ENCODE assay signal across 17 cellular contexts in the genomic region with DNA sequence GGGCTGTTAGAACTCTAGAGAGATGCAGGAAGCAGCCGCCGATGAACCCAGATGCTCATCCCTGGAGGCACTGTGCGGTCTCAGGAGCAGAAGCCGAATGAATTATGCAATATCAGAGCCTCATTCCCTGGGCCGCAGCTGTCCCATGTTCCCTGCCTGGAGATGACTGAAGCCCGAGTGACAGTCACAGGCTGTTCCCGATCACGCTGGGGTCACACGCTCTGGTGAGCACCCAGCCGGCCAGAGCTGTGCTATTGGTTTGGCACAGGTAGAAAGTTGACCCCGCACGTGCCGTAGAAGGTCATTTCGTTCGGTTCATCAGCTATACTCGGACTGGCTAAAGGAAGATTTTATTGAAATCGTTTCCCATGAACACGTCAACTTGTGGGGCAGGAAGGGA.
DNase-seq lines count a peak whose midpoint lies in the region; ATAC-seq and TF ChIP-seq lines count a peak whose summit lies in the region.
"Had no signal": no experiment of that assay in that cellular context is flagged by ENCODE, and none has a peak within 500 bp of the region (broad histone marks: within the 10 kb centered on the region; RNA-seq: fewer than 3 reads in every experiment).

No MANE protein-coding gene starts in this region.

- no peaks in the 10 kb centered on the region for H3K27me3 ChIP-seq in right cardiac atrium (ENCODE audit: control insufficient read depth, insufficient read depth)
- H3K27me3 ChIP-seq: BLaER1 treated with 17β-estradiol and CSF1 and Interleukin-3, amounts not matched to agents 10 nM and 100 nM; colonic mucosa; hepatocyte had no signal

- no peaks in the 10 kb centered on the region for H3K9me3 ChIP-seq in right cardiac atrium (ENCODE audit: control insufficient read depth, low read length)
- H3K9me3 ChIP-seq: A549; BLaER1 treated with 17β-estradiol and CSF1 and Interleukin-3, amounts not matched to agents 10 nM and 100 nM; colonic mucosa had no signal

- intact Hi-C loops in right cardiac atrium (cut with DNase I): no loop called here

- DNase-seq in G401 (ENCODE audit: low spot score) (peak; percentile 37), cerebellar cortex (ENCODE audit: low spot score) (peak; percentile 20), right cardiac atrium (peak; percentile 56 to 82 (median 63)), nucleus accumbens (lab: John Stamatoyannopoulos, UW) (peak in 37 of 56 donors; percentile 0 to 70 (median 26)), AG20443 (ENCODE audit: low spot score) (no peak)
- DNase-seq: activated CD4-positive, CD25-positive, alpha-beta regulatory T cell treated with anti-CD3 and anti-CD28 coated beads, Interleukin-2, amount 50 U/mL, for 72 hours; activated CD8-positive, alpha-beta memory T cell treated with anti-CD3 and anti-CD28 coated beads, Interleukin-2, amount 10 ng/mL, durations not matched to agents 7 days and 5 days; colonic mucosa; NCI-H1417; NCI-H524 treated with DMSO at 0.1 percent for 48 hours; RPMI8226 had no signal

- 84% methylated on average over 18 of the region's 18 CpGs for WGBS in right cardiac atrium

- H3K4me3 ChIP-seq in right cardiac atrium (ENCODE audit: low read length): no peak overlapping the region
- H3K4me3 ChIP-seq: A549; BLaER1 treated with 17β-estradiol and CSF1 and Interleukin-3, amounts not matched to agents 10 nM and 100 nM; colonic mucosa; hepatocyte had no signal

- in situ Hi-C loops in G401 (cut with HindIII; ENCODE audit: low sequenced_read_pairs): no loop called here

- ATAC-seq in right cardiac atrium (peak; percentile 71 to 86), GM18502 (IDR thresholded peaks at IDR 0.05; ENCODE audit: poor library complexity, unreplicated experiment) (no peak), SK-N-SH treated with all-trans-retinoic acid at 6 μM for 48 hours (no peak; the same call in 2 of the 3 replicates), GM19463 (IDR thresholded peaks at IDR 0.05; ENCODE audit: unreplicated experiment) (no peak)
- ATAC-seq: A549; activated CD8-positive, alpha-beta memory T cell treated with anti-CD3 and anti-CD28 coated beads, Interleukin-2, amount 10 ng/mL, durations not matched to agents 7 days and 5 days had no signal

- H3K27ac ChIP-seq in right cardiac atrium (ENCODE audit: low read length): peak overlapping the region; percentile 70
- H3K27ac ChIP-seq: BLaER1 treated with 17β-estradiol and CSF1 and Interleukin-3, amounts not matched to agents 10 nM and 100 nM; colonic mucosa; hepatocyte had no signal

- peaks cover 2% of the 10 kb centered on the region for H3K4me1 ChIP-seq in right cardiac atrium (ENCODE audit: control insufficient read depth, insufficient read depth, low read length)
- H3K4me1 ChIP-seq: colonic mucosa had no signal

TF ChIP-seq in SK-N-SH treated with all-trans-retinoic acid at 6 μM for 48 hours, 23 proteins besides CTCF, POLR2A, EP300 and RAD21:
- TF ChIP-seq ESRRG (CRISPR knock-in tag; IDR thresholded peaks at IDR 0.05): no peak
- no peak for TF ChIP-seq ARNTL (CRISPR knock-in tag; IDR thresholded peaks at IDR 0.05; ENCODE audit: borderline replicate concordance, low read depth)

Comparison
In these comparisons a context has a peak if more than half of its experiments do, and no peak if none do; other contexts are left out.
1. ATAC-seq: peak in right cardiac atrium (2 of 2); none in GM18502 (single experiment), SK-N-SH treated with all-trans-retinoic acid at 6 μM for 48 hours (single experiment) and GM19463 (single experiment).